ENCODE assay signal across 14 cellular contexts in the genomic region with DNA sequence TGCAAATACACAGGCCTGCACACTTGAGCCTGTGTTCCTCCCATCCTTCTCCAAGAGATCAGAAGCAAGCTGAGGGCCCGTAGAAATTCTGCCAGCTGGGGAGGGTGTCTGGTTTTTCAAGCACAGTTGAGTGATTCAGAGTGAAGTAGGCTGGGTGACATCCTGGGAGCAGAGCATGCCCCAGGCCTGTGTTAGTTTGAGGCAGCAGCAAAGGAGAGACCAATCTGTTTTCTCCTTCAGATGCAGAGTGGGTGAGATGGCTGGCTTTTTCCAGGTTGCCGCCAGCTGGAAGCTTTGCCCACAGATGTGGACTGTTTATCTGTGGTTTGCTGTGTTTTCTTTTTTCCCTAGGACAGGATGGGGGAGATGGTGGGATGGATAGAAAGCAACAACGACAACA.
DNase-seq lines count a peak whose midpoint lies in the region; ATAC-seq and TF ChIP-seq lines count a peak whose summit lies in the region.
"Had no signal": no experiment of that assay in that cellular context is flagged by ENCODE, and none has a peak within 500 bp of the region (broad histone marks: within the 10 kb centered on the region; RNA-seq: fewer than 3 reads in every experiment).

No MANE protein-coding gene starts in this region.

- H3K4me3 Mint-ChIP-seq in chondrocyte (ENCODE audit: unreplicated experiment), result no peak overlapping the region
- H3K4me3 Mint-ChIP-seq: activated naive CD8-positive, alpha-beta T cell treated with anti-CD3 and anti-CD28 coated beads, Interleukin-2, amount 10 ng/mL, durations not matched to agents 7 days and 5 days; B cell had no signal

- intact Hi-C loops in left ventricle myocardium superior (cut with micrococcal nuclease), result no loop called here
- intact Hi-C loops in cardiac septum (cut with DNase I), result no loop called here
- intact Hi-C loops in upper lobe of right lung (cut with DNase I), result no loop called here

- no peaks in the 10 kb centered on the region for H3K27me3 ChIP-seq in upper lobe of right lung
- no peaks in the 10 kb centered on the region for H3K27me3 ChIP-seq in SJCRH30

- peaks cover 30% of the 10 kb centered on the region for H3K4me1 Mint-ChIP-seq in chondrocyte (ENCODE audit: low read depth)

- H3K9me3 Mint-ChIP-seq in chondrocyte (ENCODE audit: low read depth), result peaks cover 7% of the 10 kb centered on the region

- H3K27ac ChIP-seq in upper lobe of right lung, result no peak overlapping the region
- H3K27ac ChIP-seq in SJCRH30, result no peak overlapping the region
- H3K27ac ChIP-seq: lower lobe of right lung had no signal

- H3K27ac Mint-ChIP-seq in chondrocyte (ENCODE audit: unreplicated experiment), result peak overlapping the region; percentile 68
- H3K27ac Mint-ChIP-seq: activated naive CD8-positive, alpha-beta T cell treated with anti-CD3 and anti-CD28 coated beads, Interleukin-2, amount 10 ng/mL, durations not matched to agents 7 days and 5 days; B cell had no signal

- TF ChIP-seq CTCF in chondrocyte (IDR thresholded peaks at IDR 0.05) (no peak), upper lobe of right lung (IDR thresholded peaks at IDR 0.05) (no peak)

- H3K4me1 ChIP-seq in upper lobe of right lung (no peaks in the 10 kb centered on the region), SJCRH30 (no peaks in the 10 kb centered on the region)
- H3K4me1 ChIP-seq: lower lobe of right lung had no signal

- H3K9me3 ChIP-seq in upper lobe of right lung (no peaks in the 10 kb centered on the region), SJCRH30 (replicated peaks) (no peaks in the 10 kb centered on the region)
- H3K9me3 ChIP-seq: lower lobe of right lung had no signal

- H3K27me3 Mint-ChIP-seq in chondrocyte (ENCODE audit: low read depth), result no peaks in the 10 kb centered on the region
- H3K27me3 Mint-ChIP-seq: activated naive CD8-positive, alpha-beta T cell treated with anti-CD3 and anti-CD28 coated beads, Interleukin-2, amount 10 ng/mL, durations not matched to agents 7 days and 5 days; B cell had no signal

- H3K36me3 ChIP-seq in upper lobe of right lung (peaks cover 29% of the 10 kb centered on the region), SJCRH30 (peaks cover 15% of the 10 kb centered on the region; the same call in 1 of the 2 replicates)

- H3K36me3 Mint-ChIP-seq in chondrocyte (ENCODE audit: low read depth), result peaks cover 15% of the 10 kb centered on the region

- DNase-seq in left ventricle myocardium superior (no peak), cardiac septum (ENCODE audit: low spot score) (no peak), chondrocyte (ENCODE audit: low spot score) (no peak), mucosa of gallbladder (ENCODE audit: low spot score) (peak; percentile 31), upper lobe of right lung (no peak), COLO829 (ENCODE audit: low spot score) (no peak), SJCRH30 (no peak)
- DNase-seq in stimulated activated CD4-positive, alpha-beta T cell treated with anti-CD3 and anti-CD28 coated beads, Interleukin-4, amount 100 ng/mL, for 4 hours, result no peak
- DNase-seq: activated CD4-positive, alpha-beta T cell treated with anti-CD3 and anti-CD28 coated beads, Interleukin-2, amount 50 U/mL, for 48 hours; activated naive CD8-positive, alpha-beta T cell treated with anti-CD3 and anti-CD28 coated beads, Interleukin-2, amount 10 ng/mL, durations not matched to agents 7 days and 5 days; lower lobe of right lung; NCI-H774 had no signal

- no peak overlapping the region for H3K4me3 ChIP-seq in upper lobe of right lung
- no peak overlapping the region for H3K4me3 ChIP-seq in SJCRH30
- H3K4me3 ChIP-seq: lower lobe of right lung had no signal

- ATAC-seq in left ventricle myocardium superior, result peak; percentile 48
- ATAC-seq in upper lobe of right lung, result peak; percentile 37
- ATAC-seq: esophagus mucosa had no signal
